Comparison of ENCODE assay signal across 13 cellular contexts in genomic region chr16:11671271-11671670, GRCh38. TPM values are rescaled to one million over a fixed set of nuclear protein-coding genes. Genes with fewer than 3 reads are reported as not detected.
DNase-seq lines count a peak whose midpoint lies in the region; ATAC-seq and TF ChIP-seq lines count a peak whose summit lies in the region.
"Had no signal": no experiment of that assay in that cellular context is flagged by ENCODE, and none has a peak within 500 bp of the region (broad histone marks: within the 10 kb centered on the region; RNA-seq: fewer than 3 reads in every experiment).

No MANE protein-coding gene starts in this region.

- no peak overlapping the region for H3K4me2 ChIP-seq in H9 (ENCODE audit: insufficient read depth, insufficient read length, low read length)
- H3K4me2 ChIP-seq: SK-N-SH had no signal

- H3K27ac ChIP-seq in effector memory CD4-positive, alpha-beta T cell (ENCODE audit: insufficient read depth, low read length, poor library complexity, severe bottlenecking), result peak overlapping the region; percentile 23
- H3K27ac ChIP-seq in spleen, result peak overlapping the region; percentile 78 to 93 (median 90)
- no peak overlapping the region for H3K27ac ChIP-seq in H9 (ENCODE audit: insufficient read length, low read depth, low read length)

- peaks cover 6% of the 10 kb centered on the region for H4K20me1 ChIP-seq in H9 (ENCODE audit: control insufficient read depth, insufficient read depth, insufficient read length)

- peaks cover 11% of the 10 kb centered on the region; the same call in 1 of the 2 replicates for H3K79me2 ChIP-seq in H9 (ENCODE audit: insufficient read depth, low read length)

- no peak overlapping the region for H3K9ac ChIP-seq in H9 (ENCODE audit: extremely low read depth, insufficient read length, low read length)
- H3K9ac ChIP-seq: SK-N-SH had no signal

- H3K4me3 Mint-ChIP-seq in activated CD4-positive, alpha-beta T cell treated with anti-CD3 and anti-CD28 coated beads for 36 hours, result no peak overlapping the region
- H3K4me3 Mint-ChIP-seq in T-cell (peak overlapping the region; percentile 82 to 83 (median 83)), HFFc6 (no peak overlapping the region), H9 (no peak overlapping the region)

- no peaks in the 10 kb centered on the region for H3K9me3 Mint-ChIP-seq in activated CD4-positive, alpha-beta T cell treated with anti-CD3 and anti-CD28 coated beads for 36 hours (ENCODE audit: low read depth)
- no peaks in the 10 kb centered on the region for H3K9me3 Mint-ChIP-seq in T-cell
- no peaks in the 10 kb centered on the region for H3K9me3 Mint-ChIP-seq in HFFc6
- H3K9me3 Mint-ChIP-seq in H9, result no peaks in the 10 kb centered on the region; a peak in 1 of 5 replicates
- H3K9me3 Mint-ChIP-seq: activated T-cell treated with anti-CD3 and anti-CD28 coated beads, Interleukin-2, amount 50 U/mL, for 72 hours had no signal

- H2BK20ac ChIP-seq in H9 (ENCODE audit: low read depth, low read length, poor library complexity, severe bottlenecking), result no peak overlapping the region

- no peaks in the 10 kb centered on the region for H3K9me3 ChIP-seq in effector memory CD4-positive, alpha-beta T cell (ENCODE audit: control insufficient read depth, low read length)
- no peaks in the 10 kb centered on the region for H3K9me3 ChIP-seq in spleen
- no peaks in the 10 kb centered on the region for H3K9me3 ChIP-seq in H9 (ENCODE audit: control insufficient read depth, low read depth, low read length)
- H3K9me3 ChIP-seq: SK-N-SH had no signal

- H3K14ac ChIP-seq in H9 (ENCODE audit: insufficient read depth, low read length), result no peak overlapping the region

- intact Hi-C loops in activated CD4-positive, alpha-beta T cell treated with anti-CD3 and anti-CD28 coated beads for 36 hours (cut with DNase I, micrococcal nuclease), result loop anchor here in 1 of 2 experiments (5.0 kb wide), 1 partner anchor 651 kb away; no protein-coding TSS in a partner anchor
- intact Hi-C loops in spleen (cut with DNase I; ENCODE audit: low total_unique reads), result no loop called here

- H3K4me3 ChIP-seq in effector memory CD4-positive, alpha-beta T cell (ENCODE audit: insufficient read depth, low read depth, low read length, poor library complexity, severe bottlenecking), result no peak overlapping the region
- peak overlapping the region in 6 of 8 donors; percentile 64 to 96 (median 84) for H3K4me3 ChIP-seq in spleen

- H2BK12ac ChIP-seq in H9 (ENCODE audit: insufficient read length, low read depth, low read length), result no peak overlapping the region

- H2BK120ac ChIP-seq in H9 (ENCODE audit: low read depth, low read length, poor library complexity, severe bottlenecking), result no peak overlapping the region

- H4K8ac ChIP-seq in H9 (replicated peaks; ENCODE audit: insufficient read length, low read depth, low read length), result no peak overlapping the region

- no peak overlapping the region for H4K5ac ChIP-seq in H9 (ENCODE audit: insufficient read length, low read depth, low read length)

- peaks cover 8% of the 10 kb centered on the region for H3K36me3 ChIP-seq in effector memory CD4-positive, alpha-beta T cell (ENCODE audit: control insufficient read depth, insufficient read depth, low read length)
- H3K36me3 ChIP-seq in spleen, result peaks cover 0 to 36% (median 8%) of the 10 kb centered on the region in 6 donors

- no peak overlapping the region for H3K18ac ChIP-seq in H9 (ENCODE audit: insufficient read length, low read depth, low read length)

- no peaks in the 10 kb centered on the region for H3K27me3 ChIP-seq in effector memory CD4-positive, alpha-beta T cell (replicated peaks; ENCODE audit: control insufficient read depth, insufficient read depth, low read length, poor library complexity, severe bottlenecking)
- H3K27me3 ChIP-seq in spleen (replicated peaks in 1 of 7) (no peaks in the 10 kb centered on the region), H9 (ENCODE audit: insufficient read depth, low read length) (no peaks in the 10 kb centered on the region)

- TF ChIP-seq POLR2A in spleen (IDR thresholded peaks at IDR 0.05), result no peak

- H2BK15ac ChIP-seq in H9 (ENCODE audit: low read depth, low read length), result no peak overlapping the region

- WGBS in spleen, 5 donors, result 93 to 100% (median 100%) methylated on average over 2 of the region's 2 CpGs
- WGBS in H9 (ENCODE audit: extremely low coverage, insufficient read length, low lambda C conversion rate), result no CpG with 5 or more reads among the region's 2 CpGs

- H3K4ac ChIP-seq in H9 (ENCODE audit: low read depth, low read length), result no peak overlapping the region

- no peak overlapping the region for H3K23ac ChIP-seq in H9 (ENCODE audit: insufficient read length, low read depth, low read length)

- H3T11ph ChIP-seq in H9 (ENCODE audit: low read length), result no peak overlapping the region

- no peaks in the 10 kb centered on the region for H3K27me3 Mint-ChIP-seq in activated CD4-positive, alpha-beta T cell treated with anti-CD3 and anti-CD28 coated beads for 36 hours
- H3K27me3 Mint-ChIP-seq in T-cell (no peaks in the 10 kb centered on the region), HFFc6 (ENCODE audit: insufficient read depth) (peaks cover 12% of the 10 kb centered on the region), H9 (ENCODE audit: low read depth) (peaks cover 4% of the 10 kb centered on the region)

- peaks cover 8% of the 10 kb centered on the region for H3K79me1 ChIP-seq in H9 (ENCODE audit: insufficient read depth, low read depth, low read length, poor library complexity, severe bottlenecking)

- CTCF ChIA-PET in activated CD4-positive, alpha-beta T cell treated with anti-CD3 and anti-CD28 coated beads for 36 hours (lab: Charles Lee), result no interaction called here
- CTCF ChIA-PET in T-cell (lab: Charles Lee), result no interaction called here

- H2AFZ ChIP-seq in H9 (ENCODE audit: low read length), result no peak overlapping the region

- TF ChIP-seq CTCF in spleen (IDR thresholded peaks at IDR 0.05 in 8 of 11, conservative IDR thresholded peaks at IDR 0.05 in 3 of 11) (no peak), HFFc6 (IDR thresholded peaks at IDR 0.05) (no peak), H9 (conservative IDR thresholded peaks at IDR 0.05) (no peak)

- H3K4me1 Mint-ChIP-seq in activated CD4-positive, alpha-beta T cell treated with anti-CD3 and anti-CD28 coated beads for 36 hours, result peaks cover 69% of the 10 kb centered on the region
- H3K4me1 Mint-ChIP-seq in T-cell (peaks cover 57 to 72% (median 71%) of the 10 kb centered on the region in 3 donors), HFFc6 (ENCODE audit: low read depth) (peaks cover 20% of the 10 kb centered on the region), H9 (peaks cover 39 to 43% of the 10 kb centered on the region in 2 experiments)

- POLR2A ChIA-PET in activated CD4-positive, alpha-beta T cell treated with anti-CD3 and anti-CD28 coated beads for 36 hours (lab: Charles Lee), result no interaction called here
- POLR2A ChIA-PET in T-cell (lab: Charles Lee), result no interaction called here

- H3K56ac ChIP-seq in H9 (ENCODE audit: insufficient read length, low read depth, low read length), result no peak overlapping the region

- ATAC-seq in activated CD4-positive, alpha-beta T cell treated with anti-CD3 and anti-CD28 coated beads for 36 hours, result no peak
- ATAC-seq in T-cell (replicated peaks in 1 of 4) (no peak), HG03045 (IDR thresholded peaks at IDR 0.05; ENCODE audit: unreplicated experiment) (no peak)
- ATAC-seq: activated T-cell treated with anti-CD3 and anti-CD28 coated beads, Interleukin-2, amount 50 U/mL, for 72 hours had no signal

- peak overlapping the region; percentile 51 for H3K27ac Mint-ChIP-seq in activated CD4-positive, alpha-beta T cell treated with anti-CD3 and anti-CD28 coated beads for 36 hours
- H3K27ac Mint-ChIP-seq in T-cell (peak overlapping the region; percentile 92), HFFc6 (no peak overlapping the region), H9 (peak overlapping the region in 1 of 3 experiments; percentile 75; a peak in 1 of 7 replicates)

- no peaks in the 10 kb centered on the region for H3K23me2 ChIP-seq in H9 (ENCODE audit: insufficient read length, low read depth, low read length, poor library complexity, severe bottlenecking)

- H3K36me3 Mint-ChIP-seq in activated CD4-positive, alpha-beta T cell treated with anti-CD3 and anti-CD28 coated beads for 36 hours (ENCODE audit: low read depth), result no peaks in the 10 kb centered on the region
- H3K36me3 Mint-ChIP-seq in T-cell (no peaks in the 10 kb centered on the region), HFFc6 (ENCODE audit: low read depth) (no peaks in the 10 kb centered on the region), H9 (ENCODE audit: insufficient read depth in 1 of 3, low read depth in 3 of 3) (peaks cover 9 to 14% (median 9%) of the 10 kb centered on the region in 3 experiments)

- no peak overlapping the region for H2BK5ac ChIP-seq in H9 (ENCODE audit: insufficient read length, low read length)

- peaks cover 43% of the 10 kb centered on the region for H3K4me1 ChIP-seq in effector memory CD4-positive, alpha-beta T cell (ENCODE audit: control insufficient read depth, insufficient read depth, low read length, poor library complexity, severe bottlenecking)
- H3K4me1 ChIP-seq in spleen (peaks cover 60 to 94% (median 80%) of the 10 kb centered on the region in 6 donors), H9 (ENCODE audit: insufficient read depth, low read length) (no peaks in the 10 kb centered on the region; the same call in 1 of the 2 replicates)

- no peak for DNase-seq in activated CD4-positive, alpha-beta T cell treated with anti-CD3 and anti-CD28 coated beads for 36 hours
- DNase-seq in activated CD4-positive, alpha-beta T cell treated with anti-CD3 and anti-CD28 coated beads for 4 hours, result no peak
- no peak for DNase-seq in T-cell
- no peak for DNase-seq in effector memory CD4-positive, alpha-beta T cell
- DNase-seq in spleen, result peak; percentile 66
- DNase-seq in HFFc6, result no peak
- DNase-seq in H9, result no peak
- DNase-seq: activated T-cell treated with anti-CD3 and anti-CD28 coated beads, Interleukin-2, amount 50 U/mL, for 72 hours; COR-L47; NCI-H2171; SK-N-SH; stimulated activated CD4-positive, alpha-beta T cell treated with anti-CD3 and anti-CD28 coated beads, Interleukin-2, amount 100 ng/mL, for 48 hours had no signal

- H4K91ac ChIP-seq in H9 (ENCODE audit: insufficient read length, low read depth, low read length), result no peak overlapping the region

- no peak overlapping the region for H2AK5ac ChIP-seq in H9 (ENCODE audit: insufficient read length, low read length)

RNA-seq across cellular contexts. Expression of gene SNN, which starts 3.0 kb away (rescaled TPM):
- 1 to 10 TPM; 6.0 to 7.2 TPM for total RNA-seq in activated CD4-positive, alpha-beta T cell treated with anti-CD3 and anti-CD28 coated beads for 36 hours
- total RNA-seq in T-cell, result 10 to 100 TPM; 17.4 to 56.2 (median 22.7) TPM
- 10 to 100 TPM; 44.5 to 59.5 (median 49.1) TPM for total RNA-seq in spleen
- 10 to 100 TPM; 22.3 to 53.7 (median 25.1) TPM for polyA plus RNA-seq in spleen
- total RNA-seq in HFFc6 (2021; fragmentation: NEBNext Ultra II Directional; extraction: Animal tissue kit (Norgen Biotek cat#: 25700)), result 1 to 10 TPM; 4.6 to 7.6 (median 6.5) TPM
- 43.9 and 44.2 TPM in 2 replicates for total RNA-seq in H9 (2021)

Comparison
In these comparisons a context has a peak if more than half of its experiments do, and no peak if none do; other contexts are left out.
1. H3K4me3 Mint-ChIP-seq: peak in T-cell (3 of 3); none in activated CD4-positive, alpha-beta T cell treated with anti-CD3 and anti-CD28 coated beads for 36 hours (single experiment), HFFc6 (single experiment) and H9 (0 of 2).